ENCODE assay signal across 16 cellular contexts in genomic region chr1:200081151-200081981, GRCh38. TPM values are rescaled to one million over a fixed set of nuclear protein-coding genes. Genes with fewer than 3 reads are reported as not detected.
DNase-seq lines count a peak whose midpoint lies in the region; FAIRE-seq and TF ChIP-seq lines count a peak whose summit lies in the region.
"Had no signal": no experiment of that assay in that cellular context is flagged by ENCODE, and none has a peak within 500 bp of the region (broad histone marks: within the 10 kb centered on the region; RNA-seq: fewer than 3 reads in every experiment).

No MANE protein-coding gene starts in this region.

- no peaks in the 10 kb centered on the region for H3K27me3 ChIP-seq in BLaER1
- H3K27me3 ChIP-seq in HUES64 (ENCODE audit: insufficient read depth, low read length) = peaks cover 4% of the 10 kb centered on the region; the same call in 1 of the 2 replicates
- H3K27me3 ChIP-seq in astrocyte (ENCODE audit: insufficient read depth, low read length) = peaks cover 14% of the 10 kb centered on the region
- peaks cover 5% of the 10 kb centered on the region for H3K27me3 ChIP-seq in iPS-18a (ENCODE audit: control insufficient read depth, insufficient read depth, low read length)

- no peak for TF ChIP-seq CTCF in astrocyte (IDR thresholded peaks at IDR 0.05; ENCODE audit: insufficient read depth, low read depth, low read length)

- H3K4me3 ChIP-seq in BLaER1 = no peak overlapping the region
- peak overlapping the region; percentile 27 for H3K4me3 ChIP-seq in HUES64 (ENCODE audit: low read length)
- H3K4me3 ChIP-seq in astrocyte (ENCODE audit: insufficient read depth, low read depth, low read length) = no peak overlapping the region
- peak overlapping the region; percentile 36 for H3K4me3 ChIP-seq in iPS-18a (ENCODE audit: low read length)

- peaks cover 8% of the 10 kb centered on the region for H3K4me1 ChIP-seq in BLaER1
- peaks cover 36% of the 10 kb centered on the region for H3K4me1 ChIP-seq in HUES64 (ENCODE audit: insufficient read depth, low read length)
- peaks cover 3% of the 10 kb centered on the region for H3K4me1 ChIP-seq in astrocyte (ENCODE audit: insufficient read depth, low read length)
- H3K4me1 ChIP-seq in iPS-18a (ENCODE audit: control insufficient read depth, low read depth, low read length) = peaks cover 30% of the 10 kb centered on the region

- intact Hi-C loops in activated CD4-positive, alpha-beta T cell treated with anti-CD3 and anti-CD28 coated beads, Interleukin-2, amount 10 ng/mL, durations not matched to agents 24 days and 14 days (cut with micrococcal nuclease) = no loop called here

- H2AFZ ChIP-seq in astrocyte (ENCODE audit: low read depth, low read length) = no peak overlapping the region

- H3K36me3 Mint-ChIP-seq in astrocyte (ENCODE audit: low read depth, unreplicated experiment) = no peaks in the 10 kb centered on the region
- no peaks in the 10 kb centered on the region for H3K36me3 Mint-ChIP-seq in activated CD4-positive, alpha-beta T cell treated with anti-CD3 and anti-CD28 coated beads, Interleukin-2, amount 10 ng/mL, durations not matched to agents 24 days and 14 days (ENCODE audit: low read depth)
- H3K36me3 Mint-ChIP-seq: T-cell had no signal

- H3K9ac ChIP-seq in BLaER1 (no peak overlapping the region), HUES64 (ENCODE audit: low read depth, low read length) (no peak overlapping the region), astrocyte (ENCODE audit: low read length) (no peak overlapping the region), iPS-18a (ENCODE audit: low read length) (no peak overlapping the region)

- peaks cover 10% of the 10 kb centered on the region for H3K27me3 Mint-ChIP-seq in astrocyte (ENCODE audit: low read depth, unreplicated experiment)
- H3K27me3 Mint-ChIP-seq in activated CD4-positive, alpha-beta T cell treated with anti-CD3 and anti-CD28 coated beads, Interleukin-2, amount 10 ng/mL, durations not matched to agents 24 days and 14 days = peaks cover 34% of the 10 kb centered on the region

- H4K20me1 ChIP-seq in BLaER1 (no peaks in the 10 kb centered on the region), astrocyte (ENCODE audit: insufficient read depth, low read length) (no peaks in the 10 kb centered on the region)

- no peaks in the 10 kb centered on the region for H3K36me3 ChIP-seq in BLaER1
- H3K36me3 ChIP-seq in HUES64 (ENCODE audit: insufficient read depth, low read length) = no peaks in the 10 kb centered on the region
- H3K36me3 ChIP-seq in astrocyte (ENCODE audit: insufficient read depth, low read length) = no peaks in the 10 kb centered on the region
- H3K36me3 ChIP-seq in iPS-18a (ENCODE audit: control insufficient read depth, low read depth, low read length) = no peaks in the 10 kb centered on the region
- H3K36me3 ChIP-seq: WERI-Rb-1 had no signal

- H3K27ac ChIP-seq in BLaER1 (no peak overlapping the region), HUES64 (ENCODE audit: low read depth, low read length) (no peak overlapping the region), astrocyte (ENCODE audit: low read depth, low read length) (no peak overlapping the region), iPS-18a (ENCODE audit: low read length) (no peak overlapping the region)
- H3K27ac ChIP-seq: WERI-Rb-1 had no signal

- H3K79me2 ChIP-seq in astrocyte (ENCODE audit: insufficient read depth, low read length) = no peaks in the 10 kb centered on the region

- H3K4me1 Mint-ChIP-seq in astrocyte (ENCODE audit: low read depth, unreplicated experiment) = peaks cover 11% of the 10 kb centered on the region
- no peaks in the 10 kb centered on the region for H3K4me1 Mint-ChIP-seq in activated CD4-positive, alpha-beta T cell treated with anti-CD3 and anti-CD28 coated beads, Interleukin-2, amount 10 ng/mL, durations not matched to agents 24 days and 14 days
- H3K4me1 Mint-ChIP-seq: T-cell had no signal

- H3K4me2 ChIP-seq in BLaER1 (peak overlapping the region; percentile 5; the same call in 1 of the 2 replicates), astrocyte (ENCODE audit: low read length) (peak overlapping the region; percentile 9)

- no peak overlapping the region for H3K27ac Mint-ChIP-seq in astrocyte (ENCODE audit: unreplicated experiment)
- H3K27ac Mint-ChIP-seq in activated CD4-positive, alpha-beta T cell treated with anti-CD3 and anti-CD28 coated beads, Interleukin-2, amount 10 ng/mL, durations not matched to agents 24 days and 14 days = no peak overlapping the region
- H3K27ac Mint-ChIP-seq: T-cell had no signal

- no peak for FAIRE-seq in astrocyte (lab: Jason Lieb, UNC)

- 6% methylated on average over 6 of the region's 6 CpGs for WGBS in HUES64

- no peak overlapping the region for H3K4me3 Mint-ChIP-seq in astrocyte (ENCODE audit: unreplicated experiment)
- no peak overlapping the region for H3K4me3 Mint-ChIP-seq in activated CD4-positive, alpha-beta T cell treated with anti-CD3 and anti-CD28 coated beads, Interleukin-2, amount 10 ng/mL, durations not matched to agents 24 days and 14 days
- H3K4me3 Mint-ChIP-seq: T-cell had no signal

- DNase-seq in astrocyte (ENCODE audit: low read depth) = peak; percentile 21
- DNase-seq in epidermal melanocyte (ENCODE audit: insufficient read length, low spot score) = no peak
- DNase-seq in activated CD4-positive, alpha-beta T cell treated with anti-CD3 and anti-CD28 coated beads, Interleukin-2, amount 10 ng/mL, durations not matched to agents 24 days and 14 days = no peak
- DNase-seq in NCI-H2029 (lab: John Stamatoyannopoulos, UW) = no peak
- DNase-seq in NCI-H774 (lab: John Stamatoyannopoulos, UW) = no peak
- DNase-seq: amniotic stem cell, KG1, left ventricle myocardium superior, NCI-H510A treated with DMSO at 0.1 percent for 48 hours, T-cell, WERI-Rb-1 had no signal

- H3K9me3 ChIP-seq in BLaER1 = no peaks in the 10 kb centered on the region
- H3K9me3 ChIP-seq in HUES64 (ENCODE audit: insufficient read depth, low read depth, low read length) = no peaks in the 10 kb centered on the region
- no peaks in the 10 kb centered on the region for H3K9me3 ChIP-seq in astrocyte (ENCODE audit: insufficient read depth, low read depth, low read length)
- no peaks in the 10 kb centered on the region for H3K9me3 ChIP-seq in iPS-18a (ENCODE audit: control insufficient read depth, low read depth, low read length)

- no peaks in the 10 kb centered on the region for H3K9me3 Mint-ChIP-seq in astrocyte (ENCODE audit: unreplicated experiment)
- H3K9me3 Mint-ChIP-seq in activated CD4-positive, alpha-beta T cell treated with anti-CD3 and anti-CD28 coated beads, Interleukin-2, amount 10 ng/mL, durations not matched to agents 24 days and 14 days = no peaks in the 10 kb centered on the region
- H3K9me3 Mint-ChIP-seq: T-cell had no signal

RNA-seq across cellular contexts. Expression of gene NR5A2, which starts 53.9 kb away (rescaled TPM):
- 7.2 TPM for polyA plus RNA-seq in HUES64 (2013, experiment 1 of 2)
- 6.9 TPM for polyA plus RNA-seq in HUES64 (2013, experiment 2 of 2)
- 0.12 and 0.39 TPM in 2 replicates for total RNA-seq in astrocyte
- total RNA-seq in activated CD4-positive, alpha-beta T cell treated with anti-CD3 and anti-CD28 coated beads, Interleukin-2, amount 10 ng/mL, durations not matched to agents 24 days and 14 days = not detected in 2 replicates
- total RNA-seq: activated CD8-positive, alpha-beta memory T cell treated with anti-CD3 and anti-CD28 coated beads for 36 hours; epithelial cell of proximal tubule had no signal

Comparison
In these comparisons a context has a peak if more than half of its experiments do, and no peak if none do; other contexts are left out.
1. H3K4me3 ChIP-seq: peak in HUES64 (single experiment) and iPS-18a (single experiment); none in BLaER1 (single experiment) and astrocyte (single experiment).